Comparison of ENCODE assay signal across 8 cellular contexts in genomic region chr1:1230656-1231399, GRCh38. TPM values are rescaled to one million over a fixed set of nuclear protein-coding genes. Genes with fewer than 3 reads are reported as not detected.
A peak's percentile ranks its signal among the peaks of the same experiment; 100 is the strongest.
DNase-seq lines count a peak whose midpoint lies in the region; ATAC-seq and TF ChIP-seq lines count a peak whose summit lies in the region.

No MANE protein-coding gene starts in this region.

- TF ChIP-seq POLR2A in NB4 (IDR thresholded peaks at IDR 0.05; ENCODE audit: extremely low read depth, insufficient read length) (no peak), breast epithelium (IDR thresholded peaks at IDR 0.05) (no peak), right lobe of liver (IDR thresholded peaks at IDR 0.05) (peak; percentile 43)

- peaks cover 10% of the 10 kb centered on the region for H3K36me3 ChIP-seq in breast epithelium
- peaks cover 0 to 22% (median 7%) of the 10 kb centered on the region in 4 donors for H3K36me3 ChIP-seq in right lobe of liver

- H3K4me3 ChIP-seq in NB4 (ENCODE audit: low read depth, low read length) = peak overlapping the region; percentile 98
- H3K4me3 ChIP-seq in breast epithelium = peak overlapping the region; percentile 88 to 99 (median 98)
- peak overlapping the region; percentile 95 to 100 (median 97) for H3K4me3 ChIP-seq in right lobe of liver

- H3K9me3 ChIP-seq in breast epithelium (no peaks in the 10 kb centered on the region), right lobe of liver (no peaks in the 10 kb centered on the region)

- TF ChIP-seq CTCF in NB4 (IDR thresholded peaks at IDR 0.05; ENCODE audit: low read depth, low read length) (no peak), breast epithelium (IDR thresholded peaks at IDR 0.05) (peak in 1 of 3 donors; percentile 17), right lobe of liver (IDR thresholded peaks at IDR 0.05) (peak in 3 of 4 donors; percentile 22 to 44 (median 23)), type B pancreatic cell (conservative IDR thresholded peaks at IDR 0.05) (peak; percentile 47)

- intact Hi-C loops in activated CD4-positive, alpha-beta T cell treated with anti-CD3 and anti-CD28 coated beads, Interleukin-2, amount 10 ng/mL, durations not matched to agents 24 days and 14 days (cut with micrococcal nuclease) = loop anchor here (1.0 to 2.0 kb wide), 2 partner anchors 16 to 109 kb away; partner anchors contain the start of gene TNFRSF4
- intact Hi-C loops in breast epithelium (cut with DNase I; ENCODE audit: low total_unique reads) (loop anchor here (10.0 kb wide), 1 partner anchor 106 kb away; no protein-coding TSS in a partner anchor), right lobe of liver (cut with DNase I) (no loop called here)

- peak overlapping the region; percentile 89 to 91 for H3K27ac ChIP-seq in breast epithelium
- peak overlapping the region in 2 of 3 donors; percentile 85 to 89 for H3K27ac ChIP-seq in right lobe of liver

- peaks cover 28% of the 10 kb centered on the region for H3K4me1 Mint-ChIP-seq in activated CD4-positive, alpha-beta T cell treated with anti-CD3 and anti-CD28 coated beads, Interleukin-2, amount 10 ng/mL, durations not matched to agents 24 days and 14 days
- H3K4me1 Mint-ChIP-seq in type B pancreatic cell (ENCODE audit: unreplicated experiment) = peaks cover 20% of the 10 kb centered on the region

- peak overlapping the region; percentile 91 for H3K4me3 Mint-ChIP-seq in activated CD4-positive, alpha-beta T cell treated with anti-CD3 and anti-CD28 coated beads, Interleukin-2, amount 10 ng/mL, durations not matched to agents 24 days and 14 days
- peak overlapping the region; percentile 97 for H3K4me3 Mint-ChIP-seq in type B pancreatic cell

- H3K4me1 ChIP-seq in breast epithelium (peaks cover 11 to 19% of the 10 kb centered on the region in 2 donors), right lobe of liver (peaks cover 0 to 26% (median 7%) of the 10 kb centered on the region in 4 donors)

- no peak for DNase-seq in activated CD4-positive, alpha-beta T cell treated with anti-CD3 and anti-CD28 coated beads, Interleukin-2, amount 10 ng/mL, durations not matched to agents 24 days and 14 days
- no peak for DNase-seq in activated CD4-positive, alpha-beta T cell treated with anti-CD3 and anti-CD28 coated beads for 48 hours
- DNase-seq in NB4 (ENCODE audit: low read depth) (peak; percentile 41), breast epithelium (ENCODE audit: low spot score in 2 of 2) (no peak), right lobe of liver (peak in 1 of 3 donors; percentile 64), type B pancreatic cell (ENCODE audit: extremely low spot score, unreplicated experiment) (no peak), NCI-H187 (lab: John Stamatoyannopoulos, UW) (no peak)
- DNase-seq in stimulated activated naive CD4-positive, alpha-beta T cell (lab: John Stamatoyannopoulos, UW) = no peak

- H3K27me3 ChIP-seq in breast epithelium (no peaks in the 10 kb centered on the region), right lobe of liver (no peaks in the 10 kb centered on the region)

- H3K9me3 Mint-ChIP-seq in activated CD4-positive, alpha-beta T cell treated with anti-CD3 and anti-CD28 coated beads, Interleukin-2, amount 10 ng/mL, durations not matched to agents 24 days and 14 days = peaks cover 3% of the 10 kb centered on the region
- H3K9me3 Mint-ChIP-seq in type B pancreatic cell = no peaks in the 10 kb centered on the region

- H3K27me3 Mint-ChIP-seq in activated CD4-positive, alpha-beta T cell treated with anti-CD3 and anti-CD28 coated beads, Interleukin-2, amount 10 ng/mL, durations not matched to agents 24 days and 14 days = no peaks in the 10 kb centered on the region
- H3K27me3 Mint-ChIP-seq in type B pancreatic cell = no peaks in the 10 kb centered on the region

- peak; percentile 10 to 62 (median 50) for ATAC-seq in right lobe of liver

- WGBS in right lobe of liver (ENCODE audit: insufficient coverage, low coverage, low lambda C conversion rate, missing lambda C conversion rate) = 10% methylated on average over 17 of the region's 24 CpGs

- peak overlapping the region; percentile 86 for H3K27ac Mint-ChIP-seq in activated CD4-positive, alpha-beta T cell treated with anti-CD3 and anti-CD28 coated beads, Interleukin-2, amount 10 ng/mL, durations not matched to agents 24 days and 14 days
- H3K27ac Mint-ChIP-seq in type B pancreatic cell = peak overlapping the region; percentile 95

- peaks cover 50% of the 10 kb centered on the region for H3K36me3 Mint-ChIP-seq in activated CD4-positive, alpha-beta T cell treated with anti-CD3 and anti-CD28 coated beads, Interleukin-2, amount 10 ng/mL, durations not matched to agents 24 days and 14 days (ENCODE audit: low read depth)
- H3K36me3 Mint-ChIP-seq in type B pancreatic cell = peaks cover 14% of the 10 kb centered on the region

RNA-seq across cellular contexts. Expression of gene SDF4, which starts 1.0 kb away (rescaled TPM):
- 175 and 194 TPM in 2 replicates for total RNA-seq in activated CD4-positive, alpha-beta T cell treated with anti-CD3 and anti-CD28 coated beads, Interleukin-2, amount 10 ng/mL, durations not matched to agents 24 days and 14 days
- total RNA-seq in breast epithelium (100 to 1,000 TPM in 1 of 3 donors, 10 to 100 TPM in 2; 58.0 to 111 (median 79.3) TPM), right lobe of liver (100 to 1,000 TPM; 112 to 148 (median 142) TPM), type B pancreatic cell (ENCODE audit: low replicate concordance) (116 and 136 TPM in 2 replicates)

RNA-seq across cellular contexts. Expression of gene B3GALT6, which starts 1.2 kb away (rescaled TPM):
- total RNA-seq in activated CD4-positive, alpha-beta T cell treated with anti-CD3 and anti-CD28 coated beads, Interleukin-2, amount 10 ng/mL, durations not matched to agents 24 days and 14 days = 42.5 and 43.2 TPM in 2 replicates
- total RNA-seq in breast epithelium (10 to 100 TPM; 14.4 to 16.0 (median 14.4) TPM), right lobe of liver (10 to 100 TPM in 2 of 6 experiments, 1 to 10 TPM in 4; 6.3 to 14.3 (median 7.8) TPM), type B pancreatic cell (ENCODE audit: low replicate concordance) (19.5 and 30.2 TPM in 2 replicates)

RNA-seq across cellular contexts. Expression of gene C1QTNF12, which starts 15.7 kb away (rescaled TPM):
- total RNA-seq in activated CD4-positive, alpha-beta T cell treated with anti-CD3 and anti-CD28 coated beads, Interleukin-2, amount 10 ng/mL, durations not matched to agents 24 days and 14 days = 1.3 and 2.8 TPM in 2 replicates
- total RNA-seq in breast epithelium (1 to 10 TPM in 1 of 3 donors, not detected in 2; 2.0 TPM), right lobe of liver (1 to 10 TPM in 4 of 6 experiments, under 1 TPM in 1, not detected in 1; 0.40 to 4.0 (median 1.1) TPM), type B pancreatic cell (ENCODE audit: low replicate concordance) (2.5 TPM in 2 replicates)

RNA-seq across cellular contexts. Expression of gene TNFRSF4, which starts 16.9 kb away (rescaled TPM):
- total RNA-seq in activated CD4-positive, alpha-beta T cell treated with anti-CD3 and anti-CD28 coated beads, Interleukin-2, amount 10 ng/mL, durations not matched to agents 24 days and 14 days = 692 and 702 TPM in 2 replicates
- 1 to 10 TPM in 2 of 3 donors, under 1 TPM in 1; 0.64 to 2.3 (median 1.6) TPM for total RNA-seq in breast epithelium
- under 1 TPM in 4 of 6 experiments, not detected in 2; 0.20 to 0.99 (median 0.28) TPM for total RNA-seq in right lobe of liver
- 0.31 TPM in 1 of 2 replicates, not detected in the other for total RNA-seq in type B pancreatic cell (ENCODE audit: low replicate concordance)

RNA-seq across cellular contexts. Expression of gene TNFRSF18, which starts 24.4 kb away (rescaled TPM):
- total RNA-seq in activated CD4-positive, alpha-beta T cell treated with anti-CD3 and anti-CD28 coated beads, Interleukin-2, amount 10 ng/mL, durations not matched to agents 24 days and 14 days = 250 and 254 TPM in 2 replicates
- total RNA-seq in breast epithelium (1 to 10 TPM in 2 of 3 donors, not detected in 1; 1.9 to 5.9 TPM), right lobe of liver (under 1 TPM in 2 of 6 experiments, not detected in 4; 0.24 to 0.27 TPM), type B pancreatic cell (ENCODE audit: low replicate concordance) (0.38 TPM in 1 of 2 replicates, not detected in the other)

Comparison
In these comparisons a context has a peak if more than half of its experiments do, and no peak if none do; other contexts are left out.
1. intact Hi-C loops: an anchor here in activated CD4-positive, alpha-beta T cell treated with anti-CD3 and anti-CD28 coated beads, Interleukin-2, amount 10 ng/mL, durations not matched to agents 24 days and 14 days (1.0 to 2.0 kb wide) and breast epithelium (10.0 kb wide); none called in right lobe of liver.